ENCODE assay signal across 8 cellular contexts in the genomic region with DNA sequence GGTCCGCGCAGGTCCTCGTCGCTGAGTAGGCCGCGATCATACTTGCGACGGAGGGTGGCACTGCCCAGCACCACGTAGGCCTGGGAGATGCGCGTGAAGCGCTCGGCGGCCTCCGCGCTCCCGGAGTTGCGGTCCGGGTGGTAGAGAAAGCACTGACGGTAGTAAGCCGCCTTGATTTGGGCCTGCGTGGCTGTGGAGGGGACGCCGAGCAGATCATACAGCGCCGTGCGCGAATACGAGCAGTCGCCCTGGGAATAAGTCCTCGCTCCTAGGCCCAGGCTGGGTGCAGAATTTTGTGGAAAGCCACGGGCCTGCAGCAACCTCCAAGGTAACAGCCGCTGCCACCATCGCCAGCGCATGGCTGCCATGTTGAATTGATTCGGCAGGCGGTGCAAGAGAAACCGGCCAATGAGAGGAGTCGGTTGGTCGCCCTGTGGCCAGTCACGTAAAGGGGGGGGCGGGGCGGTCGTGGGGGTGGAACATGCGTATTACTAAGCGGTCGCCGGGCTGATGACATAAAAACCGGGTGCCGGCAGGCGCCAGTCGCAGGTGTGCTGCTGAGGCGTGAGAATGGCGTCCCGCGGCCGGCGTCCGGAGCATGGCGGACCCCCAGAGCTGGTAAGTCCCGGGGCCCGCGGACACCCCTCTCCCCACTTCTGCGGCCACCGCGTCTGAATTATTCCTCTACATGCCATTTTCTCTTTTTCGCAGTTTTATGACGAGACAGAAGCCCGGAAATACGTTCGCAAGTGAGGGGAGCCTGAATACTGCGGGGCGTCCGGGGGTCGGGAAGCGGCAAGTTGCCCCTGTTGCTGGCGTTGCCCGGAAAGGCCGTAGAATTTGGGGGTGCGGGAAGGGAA. TPM values are rescaled to one million over a fixed set of nuclear protein-coding genes. Genes with fewer than 3 reads are reported as not detected.
DNase-seq lines count a peak whose midpoint lies in the region; ATAC-seq and TF ChIP-seq lines count a peak whose summit lies in the region.

A gene with protein sequence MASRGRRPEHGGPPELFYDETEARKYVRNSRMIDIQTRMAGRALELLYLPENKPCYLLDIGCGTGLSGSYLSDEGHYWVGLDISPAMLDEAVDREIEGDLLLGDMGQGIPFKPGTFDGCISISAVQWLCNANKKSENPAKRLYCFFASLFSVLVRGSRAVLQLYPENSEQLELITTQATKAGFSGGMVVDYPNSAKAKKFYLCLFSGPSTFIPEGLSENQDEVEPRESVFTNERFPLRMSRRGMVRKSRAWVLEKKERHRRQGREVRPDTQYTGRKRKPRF (plus strand): TSS at position 542 of the 860 bp plus-strand sequence. CDS start 29 bp downstream, at position 571.
DNAJC30 (minus strand) TSS at position 398 of the 860 bp plus-strand sequence; CDS start at position 368, 30 bp downstream.

- H3K79me2 ChIP-seq in OCI-LY3 (ENCODE audit: low read length) = peaks cover 93% of the 10 kb centered on the region

- peaks cover 4% of the 10 kb centered on the region; the same call in 1 of the 2 replicates for H4K20me1 ChIP-seq in OCI-LY3 (ENCODE audit: insufficient read depth, low read length)

- peaks cover 26% of the 10 kb centered on the region for H3K36me3 ChIP-seq in OCI-LY3 (replicated peaks; ENCODE audit: low read depth, low read length)

- ATAC-seq in GM21528 (IDR thresholded peaks at IDR 0.05; ENCODE audit: low FRiP score, unreplicated experiment) = peak; percentile 86

- peak within 1 kb of the TSS; percentile 93 for H3K4me3 ChIP-seq in OCI-LY3 (ENCODE audit: low read length)

- DNase-seq in DMS 273 treated with DMSO at 0.1 percent for 48 hours (lab: John Stamatoyannopoulos, UW) (peak; percentile 98), HuH-7.5 (ENCODE audit: low spot score) (peak; percentile 94), activated T-cell treated with anti-CD3 and anti-CD28 coated beads for 24 hours (ENCODE audit: low read depth) (peak; percentile 96), epithelial cell of prostate (ENCODE audit: low read depth, low spot score) (peak; percentile 83), mucosa of gallbladder (ENCODE audit: low spot score) (peak; percentile 98)
- DNase-seq in stimulated activated CD8-positive, alpha-beta memory T cell treated with anti-CD3 and anti-CD28 coated beads, Interleukin-4, amount 100 ng/mL, for 24 hours (ENCODE audit: low read depth) = peak; percentile 97

- H3K27me3 ChIP-seq in OCI-LY3 (ENCODE audit: low read depth, low read length) = no peaks in the 10 kb centered on the region

- H3K4me1 ChIP-seq in OCI-LY3 (ENCODE audit: low read length) = peaks cover 17% of the 10 kb centered on the region

- H3K4me2 ChIP-seq in OCI-LY3 (ENCODE audit: low read length) = peak within 1 kb of the TSS; percentile 87

- H3K9me3 ChIP-seq in OCI-LY3 (ENCODE audit: insufficient read depth, low read length) = no peaks in the 10 kb centered on the region

- H2AFZ ChIP-seq in OCI-LY3 (ENCODE audit: low read depth, low read length) = peak within 1 kb of the TSS; percentile 83; the same call in 1 of the 2 replicates

- H3K9ac ChIP-seq in OCI-LY3 (ENCODE audit: low read length) = peak within 1 kb of the TSS; percentile 86

- no peak for TF ChIP-seq CTCF in OCI-LY3 (IDR thresholded peaks at IDR 0.05; ENCODE audit: low read depth, low read length)

- peak within 1 kb of the TSS; percentile 33; the same call in 1 of the 2 replicates for H3K27ac ChIP-seq in OCI-LY3 (ENCODE audit: low read length)
- H3K27ac ChIP-seq in epithelial cell of prostate = peak within 1 kb of the TSS; percentile 53

RNA-seq across cellular contexts. Expression of the first gene that starts in this region (rescaled TPM):
- 57.6 TPM for total RNA-seq in mucosa of gallbladder

RNA-seq across cellular contexts. Expression of gene DNAJC30, which starts in this region (rescaled TPM):
- 15.9 TPM for total RNA-seq in mucosa of gallbladder

Comparison
In these comparisons a context has a peak if more than half of its experiments do, and no peak if none do; other contexts are left out.
1. Peak in every context shown above with its lines: DNase-seq, ATAC-seq, H3K4me3 ChIP-seq and H3K27ac ChIP-seq.